In genomic region chr3:1275495-1275894, GRCh38 we compare ENCODE assay signal across 10 cellular contexts.
DNase-seq lines count a peak whose midpoint lies in the region; ATAC-seq and TF ChIP-seq lines count a peak whose summit lies in the region.
"Had no signal": no experiment of that assay in that cellular context is flagged by ENCODE, and none has a peak within 500 bp of the region (broad histone marks: within the 10 kb centered on the region; RNA-seq: fewer than 3 reads in every experiment).

No MANE protein-coding gene starts in this region.

- no peak overlapping the region for H2BK120ac ChIP-seq in mesenchymal stem cell (ENCODE audit: low read depth, low read length)

- no peaks in the 10 kb centered on the region for H3K79me1 ChIP-seq in mesenchymal stem cell (replicated peaks; ENCODE audit: low read length, poor library complexity, severe bottlenecking)

- no peaks in the 10 kb centered on the region for H3K4me1 ChIP-seq in mesenchymal stem cell (ENCODE audit: control insufficient read depth, insufficient read depth, low read depth, low read length)
- H3K4me1 ChIP-seq: upper lobe of left lung had no signal

- H3K4me3 ChIP-seq in mesenchymal stem cell (ENCODE audit: insufficient read depth in 1 of 2, low read depth in 1 of 2, low read length in 2 of 2): no peak overlapping the region
- H3K4me3 ChIP-seq: upper lobe of left lung had no signal

- H4K8ac ChIP-seq in mesenchymal stem cell (ENCODE audit: low read length): no peak overlapping the region

- peaks cover 3% of the 10 kb centered on the region for H3K36me3 Mint-ChIP-seq in mesothelial cell of epicardium

- no peak overlapping the region for H2BK12ac ChIP-seq in mesenchymal stem cell (ENCODE audit: low read length in 2 of 2)

- no peaks in the 10 kb centered on the region for H3K27me3 Mint-ChIP-seq in mesothelial cell of epicardium (ENCODE audit: low read depth)

- DNase-seq in DMS53 (lab: John Stamatoyannopoulos, UW): peak; percentile 52
- no peak for DNase-seq in DMS53 treated with DMSO at 0.1 percent for 48 hours (lab: John Stamatoyannopoulos, UW; ENCODE audit: unreplicated experiment)
- peak; percentile 7 for DNase-seq in KBM-7
- peak; percentile 14 for DNase-seq in SW480 (ENCODE audit: low spot score)
- DNase-seq in mesenchymal stem cell: peak; percentile 12
- DNase-seq in GM19238 (ENCODE audit: insufficient read length, low spot score): no peak
- DNase-seq in mesothelial cell of epicardium (ENCODE audit: low spot score in 2 of 2, unreplicated experiment in 2 of 2): no peak
- DNase-seq: stimulated activated CD4-positive, alpha-beta T cell treated with anti-CD3 and anti-CD28 coated beads, Interleukin-2, amount 100 ng/mL, for 24 hours; upper lobe of left lung had no signal

- H3K4me1 Mint-ChIP-seq in mesothelial cell of epicardium: peaks cover 5% of the 10 kb centered on the region

- H2BK5ac ChIP-seq in mesenchymal stem cell (ENCODE audit: low read depth, low read length, poor library complexity, severe bottlenecking): no peak overlapping the region

- no peak overlapping the region for H4K91ac ChIP-seq in mesenchymal stem cell (ENCODE audit: low read length)

- H3K14ac ChIP-seq in mesenchymal stem cell (ENCODE audit: low read length in 2 of 2): no peak overlapping the region

- no peaks in the 10 kb centered on the region for H3K36me3 ChIP-seq in mesenchymal stem cell (ENCODE audit: control insufficient read depth in 1 of 2, insufficient read depth in 2 of 2, low read depth in 1 of 2, low read length in 2 of 2)
- H3K36me3 ChIP-seq: upper lobe of left lung had no signal

- 47% methylated on average over 4 of the region's 4 CpGs for WGBS in mesenchymal stem cell

- H3K9ac ChIP-seq in mesenchymal stem cell (ENCODE audit: low read length): no peak overlapping the region

- no peak overlapping the region for H3K18ac ChIP-seq in mesenchymal stem cell (ENCODE audit: low read depth in 1 of 2, low read length in 2 of 2)

- H3K4me2 ChIP-seq in mesenchymal stem cell (ENCODE audit: low read length, poor library complexity, severe bottlenecking): no peak overlapping the region

- H2AFZ ChIP-seq in mesenchymal stem cell (ENCODE audit: low read depth, low read length): no peak overlapping the region

- no peaks in the 10 kb centered on the region for H3K27me3 ChIP-seq in mesenchymal stem cell (ENCODE audit: control insufficient read depth in 1 of 2, insufficient read depth in 1 of 2, low read length in 2 of 2)
- H3K27me3 ChIP-seq: upper lobe of left lung had no signal

- no peak overlapping the region for H3K4ac ChIP-seq in mesenchymal stem cell (ENCODE audit: low read depth in 1 of 2, low read length in 2 of 2)

- no peak for TF ChIP-seq CTCF in mesothelial cell of epicardium (IDR thresholded peaks at IDR 0.05; ENCODE audit: unreplicated experiment)

- H3K23ac ChIP-seq in mesenchymal stem cell (ENCODE audit: low read length in 2 of 2): no peak overlapping the region

- in situ Hi-C loops in KBM-7 (cut with MboI; ENCODE audit: low pct_unique_long_range_greater_than_20kb, low sequenced_read_pairs): no loop called here

- H2AK5ac ChIP-seq in mesenchymal stem cell (ENCODE audit: low read length, severe bottlenecking): no peak overlapping the region

- H2BK15ac ChIP-seq in mesenchymal stem cell (ENCODE audit: low read depth, poor library complexity, severe bottlenecking): no peak overlapping the region

- H3K27ac Mint-ChIP-seq in mesothelial cell of epicardium: no peak overlapping the region

- no peak overlapping the region for H3K4me3 Mint-ChIP-seq in mesothelial cell of epicardium

- H3K9me3 ChIP-seq in mesenchymal stem cell (ENCODE audit: control insufficient read depth, low read length): no peaks in the 10 kb centered on the region
- H3K9me3 ChIP-seq: upper lobe of left lung had no signal

- peaks cover 11% of the 10 kb centered on the region for H3K9me3 Mint-ChIP-seq in mesothelial cell of epicardium

- ATAC-seq in GM21786 (IDR thresholded peaks at IDR 0.05; ENCODE audit: unreplicated experiment): no peak

- H3K27ac ChIP-seq in mesenchymal stem cell (ENCODE audit: low read length, poor library complexity, severe bottlenecking): no peak overlapping the region
- H3K27ac ChIP-seq: upper lobe of left lung had no signal

Comparison
In these comparisons a context has a peak if more than half of its experiments do, and no peak if none do; other contexts are left out.
1. DNase-seq: peak in DMS53 (single experiment), KBM-7 (single experiment), SW480 (single experiment) and mesenchymal stem cell (single experiment); none in DMS53 treated with DMSO at 0.1 percent for 48 hours (single experiment), GM19238 (single experiment) and mesothelial cell of epicardium (0 of 2).